1 cellular context compared by ENCODE assay signal in genomic region chr5:134227259-134227658, GRCh38.
TF ChIP-seq lines count a peak whose summit lies in the region.

No MANE protein-coding gene starts in this region.

TF ChIP-seq in endothelial cell of umbilical vein, 7 proteins besides CTCF, POLR2A, EP300 and RAD21 (continued from another document):
- no peak for TF ChIP-seq JUN (IDR thresholded peaks at IDR 0.05; ENCODE audit: borderline replicate concordance, insufficient read depth, insufficient read length, low read depth)
- no peak for TF ChIP-seq MAX (IDR thresholded peaks at IDR 0.05; ENCODE audit: insufficient read depth, insufficient read length)
- TF ChIP-seq FOS (IDR thresholded peaks at IDR 0.05; ENCODE audit: borderline replicate concordance, insufficient read depth, low read length) = no peak
